Comparison of ENCODE assay signal across 1 cellular context in the genomic region with DNA sequence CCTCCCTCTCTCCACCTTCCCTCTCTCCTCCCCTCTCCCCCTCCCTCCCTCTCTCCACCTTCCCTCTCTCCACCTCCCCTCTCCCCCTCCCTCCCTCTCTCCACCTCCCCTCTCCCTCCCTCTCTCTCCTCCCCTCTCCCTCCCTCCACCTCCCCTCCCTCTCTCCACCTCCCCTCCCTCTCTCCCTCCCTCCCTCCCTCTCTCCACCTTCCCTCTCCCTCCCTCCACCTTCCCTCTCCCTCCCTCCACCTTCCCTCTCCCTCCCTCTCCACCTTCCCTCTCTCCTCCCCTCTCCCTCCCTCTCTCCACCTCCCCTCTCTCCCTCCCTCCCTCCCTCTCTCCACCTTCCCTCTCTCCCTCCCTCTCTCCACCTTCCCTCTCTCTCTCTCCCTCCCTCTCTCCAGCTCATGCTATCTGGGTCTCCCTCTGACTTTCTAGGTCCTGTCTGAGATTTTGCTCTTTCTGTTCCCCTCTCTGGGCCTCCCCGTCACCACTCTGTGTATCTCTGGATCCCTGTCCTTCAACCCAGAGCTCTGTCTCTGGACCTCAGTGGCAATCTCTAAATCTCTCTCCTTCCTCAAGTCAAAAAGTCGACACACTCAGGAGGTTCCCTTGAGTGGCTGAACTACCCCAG.
TF ChIP-seq lines count a peak whose summit lies in the region.

No MANE protein-coding gene starts in this region.

TF ChIP-seq in H1, 55 proteins besides CTCF, POLR2A, EP300 and RAD21:
- no peak for TF ChIP-seq RNF2 (IDR thresholded peaks at IDR 0.05; ENCODE audit: borderline replicate concordance, low read depth, low read length, missing control alignments, poor library complexity, severe bottlenecking)
- no peak for TF ChIP-seq YY1 (IDR thresholded peaks at IDR 0.05; ENCODE audit: low read depth, low read length)
- TF ChIP-seq SIN3A (conservative IDR thresholded peaks at IDR 0.05 in 1 of 2, IDR thresholded peaks at IDR 0.05 in 1 of 2; ENCODE audit: low read depth in 1 of 2, low read length in 2 of 2), result no peak
- no peak for TF ChIP-seq BACH1 (IDR thresholded peaks at IDR 0.05; ENCODE audit: low read length)
- peak; percentile 7 for TF ChIP-seq CTBP2 (IDR thresholded peaks at IDR 0.05; ENCODE audit: borderline replicate concordance, insufficient read depth, insufficient read length, low read length)
- TF ChIP-seq EGR1 (IDR thresholded peaks at IDR 0.05; ENCODE audit: borderline replicate concordance, low read depth, low read length), result peak; percentile 41
- TF ChIP-seq PHF8 (conservative IDR thresholded peaks at IDR 0.05; ENCODE audit: low read depth, low read length), result no peak
- no peak for TF ChIP-seq JUN (IDR thresholded peaks at IDR 0.05; ENCODE audit: low read depth, low read length)
- no peak for TF ChIP-seq NRF1 (IDR thresholded peaks at IDR 0.05; ENCODE audit: low read depth, low read length)
- TF ChIP-seq, protein P1, sequence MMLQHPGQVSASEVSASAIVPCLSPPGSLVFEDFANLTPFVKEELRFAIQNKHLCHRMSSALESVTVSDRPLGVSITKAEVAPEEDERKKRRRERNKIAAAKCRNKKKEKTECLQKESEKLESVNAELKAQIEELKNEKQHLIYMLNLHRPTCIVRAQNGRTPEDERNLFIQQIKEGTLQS (IDR thresholded peaks at IDR 0.05; ENCODE audit: insufficient read depth, low read depth, low read length), result no peak
- TF ChIP-seq CBX5 (IDR thresholded peaks at IDR 0.05; ENCODE audit: low read depth, low read length), result no peak
- TF ChIP-seq SP1 (IDR thresholded peaks at IDR 0.05; ENCODE audit: low read depth, low read length), result no peak
TF ChIP-seq in H1: peak in this region for 2.
